ENCODE assay signal across 9 cellular contexts in the genomic region with DNA sequence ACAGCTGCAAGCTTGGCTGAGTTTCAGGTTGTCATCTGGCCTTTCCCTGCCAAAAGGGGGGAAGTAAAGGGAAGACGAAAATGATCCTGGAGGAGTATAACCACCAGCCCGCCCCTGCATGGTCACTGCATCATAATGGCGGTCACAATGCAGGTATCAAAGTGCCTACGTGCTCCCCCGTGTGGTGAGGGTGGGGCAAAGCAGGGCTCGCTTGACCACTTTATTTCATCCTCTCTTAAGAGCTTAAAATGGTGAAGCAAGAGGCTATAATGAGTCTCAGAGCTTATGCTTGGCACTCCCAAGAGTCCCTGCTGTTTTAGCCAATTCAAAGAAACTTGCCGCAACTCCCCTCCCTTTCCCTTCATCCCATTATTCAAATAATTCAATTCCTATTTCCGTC.
DNase-seq lines count a peak whose midpoint lies in the region; ATAC-seq and TF ChIP-seq lines count a peak whose summit lies in the region.
"Had no signal": no experiment of that assay in that cellular context is flagged by ENCODE, and none has a peak within 500 bp of the region (broad histone marks: within the 10 kb centered on the region; RNA-seq: fewer than 3 reads in every experiment).

No MANE protein-coding gene starts in this region.

- no peaks in the 10 kb centered on the region for H3K36me3 Mint-ChIP-seq in chondrocyte (ENCODE audit: low read depth)
- H3K36me3 Mint-ChIP-seq in type B pancreatic cell: no peaks in the 10 kb centered on the region
- no peaks in the 10 kb centered on the region for H3K36me3 Mint-ChIP-seq in natural killer cell

- H3K4me1 Mint-ChIP-seq in chondrocyte (ENCODE audit: low read depth) (no peaks in the 10 kb centered on the region), type B pancreatic cell (ENCODE audit: unreplicated experiment) (no peaks in the 10 kb centered on the region), natural killer cell (no peaks in the 10 kb centered on the region)

- no peak overlapping the region for H3K27ac Mint-ChIP-seq in chondrocyte (ENCODE audit: unreplicated experiment)
- no peak overlapping the region for H3K27ac Mint-ChIP-seq in type B pancreatic cell
- no peak overlapping the region for H3K27ac Mint-ChIP-seq in natural killer cell

- peak; percentile 67 for TF ChIP-seq CTCF in chondrocyte (IDR thresholded peaks at IDR 0.05)
- TF ChIP-seq CTCF in type B pancreatic cell (conservative IDR thresholded peaks at IDR 0.05): peak; percentile 56
- no peak for TF ChIP-seq CTCF in natural killer cell (IDR thresholded peaks at IDR 0.05)

- intact Hi-C loops in natural killer cell (cut with micrococcal nuclease): no loop called here

- peaks cover 4% of the 10 kb centered on the region for H3K27me3 Mint-ChIP-seq in chondrocyte (ENCODE audit: low read depth)
- H3K27me3 Mint-ChIP-seq in type B pancreatic cell: no peaks in the 10 kb centered on the region
- no peaks in the 10 kb centered on the region for H3K27me3 Mint-ChIP-seq in natural killer cell (ENCODE audit: low read depth in 2 of 2)

- H3K9me3 Mint-ChIP-seq in chondrocyte (ENCODE audit: low read depth) (no peaks in the 10 kb centered on the region), type B pancreatic cell (no peaks in the 10 kb centered on the region), natural killer cell (no peaks in the 10 kb centered on the region)

- no peak overlapping the region for H3K4me3 Mint-ChIP-seq in chondrocyte (ENCODE audit: unreplicated experiment)
- no peak overlapping the region for H3K4me3 Mint-ChIP-seq in type B pancreatic cell
- H3K4me3 Mint-ChIP-seq in natural killer cell: no peak overlapping the region

- no peaks in the 10 kb centered on the region for H3K36me3 ChIP-seq in MG63

- DNase-seq in activated T-cell treated with anti-CD3 and anti-CD28 coated beads, Interleukin-2, amount 50 U/mL, for 48 hours: peak; percentile 41 to 46
- DNase-seq in activated T-cell treated with anti-CD3 and anti-CD28 coated beads for 4 hours (no peak), KBM-7 (peak; percentile 20), chondrocyte (ENCODE audit: low spot score) (no peak), type B pancreatic cell (ENCODE audit: extremely low spot score, unreplicated experiment) (no peak), natural killer cell (no peak), MG63 (no peak)
- DNase-seq in NK-92 treated with Interleukin-12 subunit alpha and Interleukin-12 subunit beta, amount 100 ng/mL, for 24 hours (lab: John Stamatoyannopoulos, UW): no peak

- H3K27me3 ChIP-seq in MG63: no peaks in the 10 kb centered on the region

- H3K4me3 ChIP-seq in MG63: no peak overlapping the region

- in situ Hi-C loops in KBM-7 (cut with MboI; ENCODE audit: low pct_unique_long_range_greater_than_20kb, low sequenced_read_pairs): no loop called here

- ATAC-seq in natural killer cell: no peak
- ATAC-seq: activated CD4-positive, CD25-positive, alpha-beta regulatory T cell treated with anti-CD3 and anti-CD28 coated beads, Interleukin-2, amount 50 U/mL, for 24 hours had no signal

- no peaks in the 10 kb centered on the region for H3K9me3 ChIP-seq in MG63

Comparison
In these comparisons a context has a peak if more than half of its experiments do, and no peak if none do; other contexts are left out.
1. DNase-seq: peak in activated T-cell treated with anti-CD3 and anti-CD28 coated beads, Interleukin-2, amount 50 U/mL, for 48 hours (2 of 2) and KBM-7 (single experiment); none in activated T-cell treated with anti-CD3 and anti-CD28 coated beads for 4 hours (single experiment), chondrocyte (single experiment), type B pancreatic cell (single experiment), NK-92 treated with Interleukin-12 subunit alpha and Interleukin-12 subunit beta, amount 100 ng/mL, for 24 hours (single experiment), natural killer cell (single experiment) and MG63 (single experiment).